In genomic region chr9:127130661-127131538, GRCh38 we compare ENCODE assay signal across 9 cellular contexts. TPM values are rescaled to one million over a fixed set of nuclear protein-coding genes. Genes with fewer than 3 reads are reported as not detected.
DNase-seq lines count a peak whose midpoint lies in the region; ATAC-seq and TF ChIP-seq lines count a peak whose summit lies in the region.
"Had no signal": no experiment of that assay in that cellular context is flagged by ENCODE, and none has a peak within 500 bp of the region (broad histone marks: within the 10 kb centered on the region; RNA-seq: fewer than 3 reads in every experiment).

No MANE protein-coding gene starts in this region.

- peaks cover 36 to 48% of the 10 kb centered on the region in 2 experiments for H3K4me1 Mint-ChIP-seq in H9

- H4K91ac ChIP-seq in H9 (ENCODE audit: insufficient read length, low read depth, low read length), result no peak overlapping the region

- no peak overlapping the region for H4K8ac ChIP-seq in H9 (replicated peaks; ENCODE audit: insufficient read length, low read depth, low read length)

- H3K4me1 ChIP-seq in mucosa of descending colon (ENCODE audit: low read depth) (no peaks in the 10 kb centered on the region), H9 (ENCODE audit: insufficient read depth, low read length) (peaks cover 2% of the 10 kb centered on the region; the same call in 1 of the 2 replicates)

- H3K27ac Mint-ChIP-seq in H9, result no peak overlapping the region

- no peak overlapping the region for H3T11ph ChIP-seq in H9 (ENCODE audit: low read length)

- H2BK120ac ChIP-seq in H9 (ENCODE audit: low read depth, low read length, poor library complexity, severe bottlenecking), result no peak overlapping the region

- H3K4me3 ChIP-seq in coronary artery, result no peak overlapping the region
- H3K4me3 ChIP-seq in mucosa of descending colon, result no peak overlapping the region

- no peak overlapping the region for H2AK5ac ChIP-seq in H9 (ENCODE audit: insufficient read length, low read length)

- no peak overlapping the region for H3K14ac ChIP-seq in H9 (ENCODE audit: insufficient read depth, low read length)

- H3K36me3 Mint-ChIP-seq in H9 (ENCODE audit: insufficient read depth in 1 of 3, low read depth in 3 of 3), result no peaks in the 10 kb centered on the region

- no peaks in the 10 kb centered on the region for H4K20me1 ChIP-seq in H9 (ENCODE audit: control insufficient read depth, insufficient read depth, insufficient read length)

- DNase-seq in AG09319 (ENCODE audit: extremely low read depth, low read depth), result peak; percentile 88
- DNase-seq in NCI-H510A (lab: John Stamatoyannopoulos, UW), result peak; percentile 83
- peak; percentile 72 for DNase-seq in coronary artery (ENCODE audit: low spot score)
- DNase-seq in mucosa of descending colon, result peak in 1 of 3 donors; percentile 33
- DNase-seq in H9, result no peak

- no peak overlapping the region for H2BK12ac ChIP-seq in H9 (ENCODE audit: insufficient read length, low read depth, low read length)

- no peak overlapping the region for H2AFZ ChIP-seq in H9 (ENCODE audit: low read length)

- no peaks in the 10 kb centered on the region for H3K36me3 ChIP-seq in mucosa of descending colon (ENCODE audit: low read depth)

- ATAC-seq in mucosa of descending colon (peak; percentile 45), HG03378 (IDR thresholded peaks at IDR 0.05; ENCODE audit: unreplicated experiment) (no peak), HG03520 (IDR thresholded peaks at IDR 0.05; ENCODE audit: unreplicated experiment) (no peak), HG02571 (IDR thresholded peaks at IDR 0.05; ENCODE audit: unreplicated experiment) (no peak)
- ATAC-seq: Panc1 had no signal

- no peak overlapping the region for H3K4me3 Mint-ChIP-seq in H9

- H3K27me3 ChIP-seq in H9 (ENCODE audit: insufficient read depth, low read length), result no peaks in the 10 kb centered on the region

- H3K4ac ChIP-seq in H9 (ENCODE audit: low read depth, low read length), result no peak overlapping the region

- no peaks in the 10 kb centered on the region for H3K79me2 ChIP-seq in H9 (ENCODE audit: insufficient read depth, low read length)

- no peak for TF ChIP-seq CTCF in AG09319 (IDR thresholded peaks at IDR 0.05; ENCODE audit: low read depth, low read length)
- TF ChIP-seq CTCF in coronary artery (IDR thresholded peaks at IDR 0.05), result no peak
- TF ChIP-seq CTCF in mucosa of descending colon (IDR thresholded peaks at IDR 0.05), result no peak
- TF ChIP-seq CTCF in H9 (conservative IDR thresholded peaks at IDR 0.05), result no peak

- no peaks in the 10 kb centered on the region; a peak in 1 of 5 replicates for H3K9me3 Mint-ChIP-seq in H9

- H2BK20ac ChIP-seq in H9 (ENCODE audit: low read depth, low read length, poor library complexity, severe bottlenecking), result no peak overlapping the region

- no peak overlapping the region for H4K5ac ChIP-seq in H9 (ENCODE audit: insufficient read length, low read depth, low read length)

- H3K23ac ChIP-seq in H9 (ENCODE audit: insufficient read length, low read depth, low read length), result no peak overlapping the region

- H2BK5ac ChIP-seq in H9 (ENCODE audit: insufficient read length, low read length), result no peak overlapping the region

- no peak overlapping the region for H2BK15ac ChIP-seq in H9 (ENCODE audit: low read depth, low read length)

- H3K9me3 ChIP-seq in mucosa of descending colon (no peaks in the 10 kb centered on the region), H9 (ENCODE audit: control insufficient read depth, low read depth, low read length) (no peaks in the 10 kb centered on the region)

- H3K23me2 ChIP-seq in H9 (ENCODE audit: insufficient read length, low read depth, low read length, poor library complexity, severe bottlenecking), result no peaks in the 10 kb centered on the region

- H3K4me2 ChIP-seq in H9 (ENCODE audit: insufficient read depth, insufficient read length, low read length), result no peak overlapping the region

- H3K9ac ChIP-seq in H9 (ENCODE audit: extremely low read depth, insufficient read length, low read length), result no peak overlapping the region

- H3K27ac ChIP-seq in coronary artery, result peak overlapping the region; percentile 68 to 89
- no peak overlapping the region for H3K27ac ChIP-seq in H9 (ENCODE audit: insufficient read length, low read depth, low read length)

- intact Hi-C loops in mucosa of descending colon (cut with DNase I, micrococcal nuclease), result no loop called here

- no CpG with 5 or more reads among the region's 10 CpGs for WGBS in H9 (ENCODE audit: extremely low coverage, insufficient read length, low lambda C conversion rate)

- no peak overlapping the region for H3K56ac ChIP-seq in H9 (ENCODE audit: insufficient read length, low read depth, low read length)

- H3K27me3 Mint-ChIP-seq in H9 (ENCODE audit: low read depth), result no peaks in the 10 kb centered on the region; the same call in 1 of the 2 replicates

- no peaks in the 10 kb centered on the region for H3K79me1 ChIP-seq in H9 (ENCODE audit: insufficient read depth, low read depth, low read length, poor library complexity, severe bottlenecking)

- no peak overlapping the region for H3K18ac ChIP-seq in H9 (ENCODE audit: insufficient read length, low read depth, low read length)

RNA-seq across cellular contexts. Expression of gene ANGPTL2, which starts 8.5 kb away (rescaled TPM):
- 10 to 100 TPM in 2 of 3 donors, 1 to 10 TPM in 1; 4.1 to 50.9 (median 11.6) TPM for total RNA-seq in mucosa of descending colon
- total RNA-seq in H9 (2021), result 4.8 and 5.1 TPM in 2 replicates
